In the genomic region with DNA sequence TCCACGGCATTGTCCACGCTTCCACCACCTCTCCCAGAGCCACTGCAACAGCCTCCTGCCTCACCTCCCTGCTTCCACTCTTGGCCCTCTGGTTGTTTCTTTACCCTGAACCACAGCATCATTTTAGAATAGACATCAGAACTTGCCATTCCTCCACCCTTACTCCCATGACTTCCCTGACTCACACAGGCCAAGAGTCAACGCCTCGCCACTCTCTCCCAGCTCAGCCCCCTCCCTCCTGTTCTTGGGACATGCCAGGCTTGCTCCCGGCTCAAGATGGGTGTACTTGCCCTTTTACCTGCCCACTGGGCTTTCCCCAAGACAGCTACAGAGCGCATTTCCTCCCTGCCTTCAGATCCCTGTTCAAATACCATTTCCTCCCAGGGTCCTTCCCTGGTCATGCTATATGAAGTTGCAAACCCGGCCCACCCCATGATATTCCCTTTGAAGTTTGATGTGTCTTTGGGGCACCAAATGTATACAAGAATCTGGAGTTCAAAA, we compare ENCODE assay signal across 13 cellular contexts.
"Had no signal": no experiment of that assay in that cellular context is flagged by ENCODE, and none has a peak within 500 bp of the region (broad histone marks: within the 10 kb centered on the region; RNA-seq: fewer than 3 reads in every experiment).

No MANE protein-coding gene starts in this region.

- H3K9me3 ChIP-seq: right atrium auricular region, suprapubic skin had no signal

- H3K27me3 ChIP-seq: right atrium auricular region, suprapubic skin had no signal

- H3K27ac Mint-ChIP-seq: activated CD8-positive, alpha-beta T cell treated with anti-CD3 and anti-CD28 coated beads, Interleukin-2, amount 10 ng/mL, durations not matched to agents 7 days and 5 days; activated naive CD8-positive, alpha-beta T cell treated with anti-CD3 and anti-CD28 coated beads, Interleukin-2, amount 50 U/mL, for 24 hours; endodermal cell; T-helper 2 cell treated with Interferon-gamma antibody and Interleukin-4, amounts not matched to agents 5 μg/mL and 100 μg/mL, for 36 hours had no signal

- DNase-seq: activated CD4-positive, alpha-beta T cell treated with anti-CD3 and anti-CD28 coated beads for 1 hour; activated CD8-positive, alpha-beta T cell treated with anti-CD3 and anti-CD28 coated beads, Interleukin-2, amount 10 ng/mL, durations not matched to agents 7 days and 5 days; activated naive CD4-positive, alpha-beta T cell treated with Interleukin-2 at 50 U/mL for 16 hours; activated naive CD8-positive, alpha-beta T cell treated with anti-CD3 and anti-CD28 coated beads, Interleukin-2, amount 50 U/mL, for 24 hours; dermis blood vessel endothelial cell; left colon; stimulated activated CD4-positive, alpha-beta T cell treated with anti-CD3 and anti-CD28 coated beads, Interleukin-2, amount 100 ng/mL, for 24 hours; stimulated activated naive CD4-positive, alpha-beta T cell treated with Interleukin-2 at 50 U/mL for 16 hours had no signal

- H3K36me3 ChIP-seq: right atrium auricular region, suprapubic skin had no signal

- ATAC-seq: activated CD8-positive, alpha-beta T cell treated with anti-CD3 and anti-CD28 coated beads, Interleukin-2, amount 10 ng/mL, durations not matched to agents 7 days and 5 days; activated naive CD8-positive, alpha-beta T cell treated with anti-CD3 and anti-CD28 coated beads, Interleukin-2, amount 50 U/mL, for 24 hours; left colon had no signal

- H3K4me3 Mint-ChIP-seq: activated CD8-positive, alpha-beta T cell treated with anti-CD3 and anti-CD28 coated beads, Interleukin-2, amount 10 ng/mL, durations not matched to agents 7 days and 5 days; activated naive CD8-positive, alpha-beta T cell treated with anti-CD3 and anti-CD28 coated beads, Interleukin-2, amount 50 U/mL, for 24 hours; endodermal cell; T-helper 2 cell treated with Interferon-gamma antibody and Interleukin-4, amounts not matched to agents 5 μg/mL and 100 μg/mL, for 36 hours had no signal

- H3K9me3 Mint-ChIP-seq: T-helper 2 cell treated with Interferon-gamma antibody and Interleukin-4, amounts not matched to agents 5 μg/mL and 100 μg/mL, for 36 hours had no signal

- H3K4me3 ChIP-seq: right atrium auricular region, suprapubic skin had no signal

- FAIRE-seq: urothelium cell line had no signal

- H3K4me1 ChIP-seq: right atrium auricular region, suprapubic skin had no signal

- H3K4me1 Mint-ChIP-seq: activated naive CD8-positive, alpha-beta T cell treated with anti-CD3 and anti-CD28 coated beads, Interleukin-2, amount 50 U/mL, for 24 hours had no signal

- H3K27ac ChIP-seq: right atrium auricular region, suprapubic skin had no signal
